1 cellular context compared by ENCODE assay signal in the genomic region with DNA sequence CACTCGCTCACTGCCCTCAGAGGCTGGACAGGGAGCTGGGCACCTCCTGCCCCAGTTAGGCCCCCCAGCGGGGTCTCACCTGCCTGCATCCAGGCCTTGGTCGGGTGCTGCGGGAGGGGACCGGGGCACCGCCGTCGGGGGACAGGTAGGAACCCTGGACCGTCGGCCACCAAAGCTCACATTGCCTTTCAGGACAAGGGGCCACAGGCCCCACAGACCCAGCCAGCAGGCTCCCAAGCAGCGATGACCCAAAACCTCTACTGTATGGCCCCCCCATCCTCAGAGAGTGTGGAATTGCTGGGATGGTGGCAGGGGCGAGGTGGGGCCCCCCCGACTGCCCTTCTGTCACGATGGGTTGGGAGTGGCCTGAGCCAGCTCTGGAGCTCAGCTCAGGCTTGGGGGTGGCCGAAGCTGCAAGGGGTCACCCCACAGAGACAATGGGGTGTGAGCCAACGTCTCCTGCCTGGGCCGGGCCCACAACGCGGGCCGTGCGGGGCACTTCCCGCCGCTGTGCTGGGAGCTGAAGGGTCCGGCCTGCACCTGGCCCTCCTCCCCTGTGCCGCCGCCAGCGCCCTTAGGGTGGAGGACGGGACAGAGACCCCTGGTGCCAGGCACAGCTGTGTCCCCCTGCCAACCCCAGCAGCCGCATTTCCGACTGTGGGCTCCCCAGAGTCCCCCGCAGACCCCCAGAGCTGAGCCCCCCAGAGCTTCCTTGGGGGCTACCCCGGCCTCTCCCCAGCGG.
TF ChIP-seq lines count a peak whose summit lies in the region.

No MANE protein-coding gene starts in this region.

TF ChIP-seq in liver, 16 proteins besides CTCF, POLR2A, EP300 and RAD21:
- no peak for TF ChIP-seq HNF4G (IDR thresholded peaks at IDR 0.05)
- TF ChIP-seq GABPA (IDR thresholded peaks at IDR 0.05 in 1 of 2, conservative IDR thresholded peaks at IDR 0.05 in 1 of 2) = no peak
- TF ChIP-seq, protein P1, sequence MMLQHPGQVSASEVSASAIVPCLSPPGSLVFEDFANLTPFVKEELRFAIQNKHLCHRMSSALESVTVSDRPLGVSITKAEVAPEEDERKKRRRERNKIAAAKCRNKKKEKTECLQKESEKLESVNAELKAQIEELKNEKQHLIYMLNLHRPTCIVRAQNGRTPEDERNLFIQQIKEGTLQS (IDR thresholded peaks at IDR 0.05) = no peak
- TF ChIP-seq, protein P2, sequence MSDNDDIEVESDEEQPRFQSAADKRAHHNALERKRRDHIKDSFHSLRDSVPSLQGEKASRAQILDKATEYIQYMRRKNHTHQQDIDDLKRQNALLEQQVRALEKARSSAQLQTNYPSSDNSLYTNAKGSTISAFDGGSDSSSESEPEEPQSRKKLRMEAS (IDR thresholded peaks at IDR 0.05) = no peak
- TF ChIP-seq, protein P3, sequence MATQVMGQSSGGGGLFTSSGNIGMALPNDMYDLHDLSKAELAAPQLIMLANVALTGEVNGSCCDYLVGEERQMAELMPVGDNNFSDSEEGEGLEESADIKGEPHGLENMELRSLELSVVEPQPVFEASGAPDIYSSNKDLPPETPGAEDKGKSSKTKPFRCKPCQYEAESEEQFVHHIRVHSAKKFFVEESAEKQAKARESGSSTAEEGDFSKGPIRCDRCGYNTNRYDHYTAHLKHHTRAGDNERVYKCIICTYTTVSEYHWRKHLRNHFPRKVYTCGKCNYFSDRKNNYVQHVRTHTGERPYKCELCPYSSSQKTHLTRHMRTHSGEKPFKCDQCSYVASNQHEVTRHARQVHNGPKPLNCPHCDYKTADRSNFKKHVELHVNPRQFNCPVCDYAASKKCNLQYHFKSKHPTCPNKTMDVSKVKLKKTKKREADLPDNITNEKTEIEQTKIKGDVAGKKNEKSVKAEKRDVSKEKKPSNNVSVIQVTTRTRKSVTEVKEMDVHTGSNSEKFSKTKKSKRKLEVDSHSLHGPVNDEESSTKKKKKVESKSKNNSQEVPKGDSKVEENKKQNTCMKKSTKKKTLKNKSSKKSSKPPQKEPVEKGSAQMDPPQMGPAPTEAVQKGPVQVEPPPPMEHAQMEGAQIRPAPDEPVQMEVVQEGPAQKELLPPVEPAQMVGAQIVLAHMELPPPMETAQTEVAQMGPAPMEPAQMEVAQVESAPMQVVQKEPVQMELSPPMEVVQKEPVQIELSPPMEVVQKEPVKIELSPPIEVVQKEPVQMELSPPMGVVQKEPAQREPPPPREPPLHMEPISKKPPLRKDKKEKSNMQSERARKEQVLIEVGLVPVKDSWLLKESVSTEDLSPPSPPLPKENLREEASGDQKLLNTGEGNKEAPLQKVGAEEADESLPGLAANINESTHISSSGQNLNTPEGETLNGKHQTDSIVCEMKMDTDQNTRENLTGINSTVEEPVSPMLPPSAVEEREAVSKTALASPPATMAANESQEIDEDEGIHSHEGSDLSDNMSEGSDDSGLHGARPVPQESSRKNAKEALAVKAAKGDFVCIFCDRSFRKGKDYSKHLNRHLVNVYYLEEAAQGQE (IDR thresholded peaks at IDR 0.05) = no peak
- no peak for TF ChIP-seq SP1 (IDR thresholded peaks at IDR 0.05)
- no peak for TF ChIP-seq NR2F2 (IDR thresholded peaks at IDR 0.05)
- no peak for TF ChIP-seq EGR1 (IDR thresholded peaks at IDR 0.05; ENCODE audit: low read depth in 2 of 2)
- no peak for TF ChIP-seq HNF4A (conservative IDR thresholded peaks at IDR 0.05)
- no peak for TF ChIP-seq RXRA (IDR thresholded peaks at IDR 0.05)
- TF ChIP-seq FOXA1 (IDR thresholded peaks at IDR 0.05) = no peak
- no peak for TF ChIP-seq TAF1 (conservative IDR thresholded peaks at IDR 0.05)
- no peak for TF ChIP-seq FOXA2 (IDR thresholded peaks at IDR 0.05)
- no peak for TF ChIP-seq YY1 (IDR thresholded peaks at IDR 0.05)
- TF ChIP-seq, protein P4, sequence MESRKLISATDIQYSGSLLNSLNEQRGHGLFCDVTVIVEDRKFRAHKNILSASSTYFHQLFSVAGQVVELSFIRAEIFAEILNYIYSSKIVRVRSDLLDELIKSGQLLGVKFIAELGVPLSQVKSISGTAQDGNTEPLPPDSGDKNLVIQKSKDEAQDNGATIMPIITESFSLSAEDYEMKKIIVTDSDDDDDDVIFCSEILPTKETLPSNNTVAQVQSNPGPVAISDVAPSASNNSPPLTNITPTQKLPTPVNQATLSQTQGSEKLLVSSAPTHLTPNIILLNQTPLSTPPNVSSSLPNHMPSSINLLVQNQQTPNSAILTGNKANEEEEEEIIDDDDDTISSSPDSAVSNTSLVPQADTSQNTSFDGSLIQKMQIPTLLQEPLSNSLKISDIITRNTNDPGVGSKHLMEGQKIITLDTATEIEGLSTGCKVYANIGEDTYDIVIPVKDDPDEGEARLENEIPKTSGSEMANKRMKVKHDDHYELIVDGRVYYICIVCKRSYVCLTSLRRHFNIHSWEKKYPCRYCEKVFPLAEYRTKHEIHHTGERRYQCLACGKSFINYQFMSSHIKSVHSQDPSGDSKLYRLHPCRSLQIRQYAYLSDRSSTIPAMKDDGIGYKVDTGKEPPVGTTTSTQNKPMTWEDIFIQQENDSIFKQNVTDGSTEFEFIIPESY (IDR thresholded peaks at IDR 0.05) = no peak
- TF ChIP-seq JUND (IDR thresholded peaks at IDR 0.05) = no peak
